1 cellular context compared by ENCODE assay signal in the genomic region with DNA sequence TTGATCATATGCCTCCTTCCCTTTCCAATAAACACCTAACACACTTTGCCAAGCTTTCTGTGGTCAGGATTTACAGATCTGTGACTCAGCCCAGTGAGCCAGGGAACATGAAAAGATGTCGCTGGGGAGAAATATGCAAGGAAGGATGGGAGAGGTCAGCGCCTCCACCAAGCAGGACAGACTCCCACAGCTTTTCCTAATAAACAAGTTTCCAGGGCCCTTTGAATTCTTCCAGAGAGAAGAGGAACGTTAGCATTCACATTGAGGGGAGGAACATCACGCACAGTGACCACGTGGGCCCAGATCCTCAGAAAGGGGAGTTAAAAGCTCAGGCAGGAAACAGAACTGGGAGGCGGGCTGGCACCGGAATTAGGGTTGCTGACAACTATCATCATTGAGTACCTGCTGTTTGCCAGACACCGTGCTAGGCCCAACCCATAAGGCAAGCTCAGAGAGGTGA.
TF ChIP-seq lines count a peak whose summit lies in the region.

No MANE protein-coding gene starts in this region.

TF ChIP-seq in SK-N-SH, 30 proteins besides CTCF, POLR2A, EP300 and RAD21 (continued from another document):
- TF ChIP-seq, protein P1, sequence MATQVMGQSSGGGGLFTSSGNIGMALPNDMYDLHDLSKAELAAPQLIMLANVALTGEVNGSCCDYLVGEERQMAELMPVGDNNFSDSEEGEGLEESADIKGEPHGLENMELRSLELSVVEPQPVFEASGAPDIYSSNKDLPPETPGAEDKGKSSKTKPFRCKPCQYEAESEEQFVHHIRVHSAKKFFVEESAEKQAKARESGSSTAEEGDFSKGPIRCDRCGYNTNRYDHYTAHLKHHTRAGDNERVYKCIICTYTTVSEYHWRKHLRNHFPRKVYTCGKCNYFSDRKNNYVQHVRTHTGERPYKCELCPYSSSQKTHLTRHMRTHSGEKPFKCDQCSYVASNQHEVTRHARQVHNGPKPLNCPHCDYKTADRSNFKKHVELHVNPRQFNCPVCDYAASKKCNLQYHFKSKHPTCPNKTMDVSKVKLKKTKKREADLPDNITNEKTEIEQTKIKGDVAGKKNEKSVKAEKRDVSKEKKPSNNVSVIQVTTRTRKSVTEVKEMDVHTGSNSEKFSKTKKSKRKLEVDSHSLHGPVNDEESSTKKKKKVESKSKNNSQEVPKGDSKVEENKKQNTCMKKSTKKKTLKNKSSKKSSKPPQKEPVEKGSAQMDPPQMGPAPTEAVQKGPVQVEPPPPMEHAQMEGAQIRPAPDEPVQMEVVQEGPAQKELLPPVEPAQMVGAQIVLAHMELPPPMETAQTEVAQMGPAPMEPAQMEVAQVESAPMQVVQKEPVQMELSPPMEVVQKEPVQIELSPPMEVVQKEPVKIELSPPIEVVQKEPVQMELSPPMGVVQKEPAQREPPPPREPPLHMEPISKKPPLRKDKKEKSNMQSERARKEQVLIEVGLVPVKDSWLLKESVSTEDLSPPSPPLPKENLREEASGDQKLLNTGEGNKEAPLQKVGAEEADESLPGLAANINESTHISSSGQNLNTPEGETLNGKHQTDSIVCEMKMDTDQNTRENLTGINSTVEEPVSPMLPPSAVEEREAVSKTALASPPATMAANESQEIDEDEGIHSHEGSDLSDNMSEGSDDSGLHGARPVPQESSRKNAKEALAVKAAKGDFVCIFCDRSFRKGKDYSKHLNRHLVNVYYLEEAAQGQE (IDR thresholded peaks at IDR 0.05; ENCODE audit: low read depth, low read length) = peak; percentile 9; the same call in 1 of the 2 replicates
- TF ChIP-seq SIN3A (IDR thresholded peaks at IDR 0.05; ENCODE audit: borderline replicate concordance, low read depth, low read length) (no peak), USF1 (IDR thresholded peaks at IDR 0.05; ENCODE audit: borderline replicate concordance, low read depth) (peak; percentile 50; the same call in 1 of the 2 replicates), TCF12 (IDR thresholded peaks at IDR 0.05) (peak; percentile 78), JUND (IDR thresholded peaks at IDR 0.05) (peak; percentile 78), FOXJ3 (CRISPR knock-in tag; IDR thresholded peaks at IDR 0.05) (no peak), NRF1 (IDR thresholded peaks at IDR 0.05; ENCODE audit: low read depth, low read length) (no peak), ELF1 (IDR thresholded peaks at IDR 0.05) (no peak), MEF2A (IDR thresholded peaks at IDR 0.05; ENCODE audit: borderline replicate concordance, low read depth) (no peak), FOXM1 (IDR thresholded peaks at IDR 0.05; ENCODE audit: low read depth) (no peak), USF2 (IDR thresholded peaks at IDR 0.05; ENCODE audit: borderline replicate concordance, low read depth, low read length) (no peak), MXI1 (IDR thresholded peaks at IDR 0.05; ENCODE audit: low read depth, low read length) (no peak), NFIC (IDR thresholded peaks at IDR 0.05; ENCODE audit: borderline replicate concordance) (peak; percentile 69), RFX5 (IDR thresholded peaks at IDR 0.05; ENCODE audit: low read length) (no peak)
- TF ChIP-seq, protein P2, sequence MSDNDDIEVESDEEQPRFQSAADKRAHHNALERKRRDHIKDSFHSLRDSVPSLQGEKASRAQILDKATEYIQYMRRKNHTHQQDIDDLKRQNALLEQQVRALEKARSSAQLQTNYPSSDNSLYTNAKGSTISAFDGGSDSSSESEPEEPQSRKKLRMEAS (IDR thresholded peaks at IDR 0.05; ENCODE audit: low read depth) = peak; percentile 62
- TF ChIP-seq, protein P3, sequence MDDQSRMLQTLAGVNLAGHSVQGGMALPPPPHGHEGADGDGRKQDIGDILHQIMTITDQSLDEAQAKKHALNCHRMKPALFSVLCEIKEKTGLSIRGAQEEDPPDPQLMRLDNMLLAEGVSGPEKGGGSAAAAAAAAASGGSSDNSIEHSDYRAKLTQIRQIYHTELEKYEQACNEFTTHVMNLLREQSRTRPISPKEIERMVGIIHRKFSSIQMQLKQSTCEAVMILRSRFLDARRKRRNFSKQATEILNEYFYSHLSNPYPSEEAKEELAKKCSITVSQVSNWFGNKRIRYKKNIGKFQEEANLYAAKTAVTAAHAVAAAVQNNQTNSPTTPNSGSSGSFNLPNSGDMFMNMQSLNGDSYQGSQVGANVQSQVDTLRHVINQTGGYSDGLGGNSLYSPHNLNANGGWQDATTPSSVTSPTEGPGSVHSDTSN (IDR thresholded peaks at IDR 0.05) = peak; percentile 47; the same call in 1 of the 2 replicates
